In genomic region chr21:15257646-15258045, GRCh38 we compare ENCODE assay signal across 31 cellular contexts.
"Had no signal": no experiment of that assay in that cellular context is flagged by ENCODE, and none has a peak within 500 bp of the region (broad histone marks: within the 10 kb centered on the region; RNA-seq: fewer than 3 reads in every experiment).

No MANE protein-coding gene starts in this region.

- H3K27ac Mint-ChIP-seq: activated B cell treated with CpG ODN at 0.5 μM for 24 hours; activated CD8-positive, alpha-beta T cell treated with anti-CD3 and anti-CD28 coated beads for 36 hours; activated naive CD8-positive, alpha-beta T cell; activated T-helper 17 cell treated with anti-CD3 and anti-CD28 coated beads, Interleukin-2, amount 50 U/mL, for 72 hours; effector memory CD8-positive, alpha-beta T cell; T-helper 17 cell; T-helper 2 cell treated with Interferon-gamma antibody and Interleukin-4, amounts not matched to agents 5 μg/mL and 100 μg/mL, for 36 hours had no signal

- H3K27me3 ChIP-seq: body of pancreas, esophagus muscularis mucosa, gastroesophageal sphincter, heart right ventricle had no signal

- H3K9me3 Mint-ChIP-seq: activated B cell treated with CpG ODN at 0.5 μM for 24 hours; activated CD8-positive, alpha-beta T cell treated with anti-CD3 and anti-CD28 coated beads for 36 hours; activated T-cell treated with anti-CD3 and anti-CD28 coated beads, Interleukin-2, amount 50 U/mL, for 4 hours; activated T-helper 17 cell treated with anti-CD3 and anti-CD28 coated beads, Interleukin-2, amount 50 U/mL, for 72 hours; effector memory CD8-positive, alpha-beta T cell; T-helper 2 cell treated with Interferon-gamma antibody and Interleukin-4, amounts not matched to agents 5 μg/mL and 100 μg/mL, for 36 hours had no signal

- H3K9me3 ChIP-seq: body of pancreas, esophagus muscularis mucosa, gastroesophageal sphincter, heart right ventricle had no signal

- H3K4me1 ChIP-seq: body of pancreas, esophagus muscularis mucosa, gastroesophageal sphincter, heart right ventricle had no signal

- H3K36me3 Mint-ChIP-seq: activated naive CD8-positive, alpha-beta T cell had no signal

- H3K4me1 Mint-ChIP-seq: activated B cell treated with CpG ODN at 0.5 μM for 24 hours; activated T-helper 17 cell treated with anti-CD3 and anti-CD28 coated beads, Interleukin-2, amount 50 U/mL, for 72 hours; T-helper 17 cell had no signal

- H3K4me3 Mint-ChIP-seq: activated B cell treated with CpG ODN at 0.5 μM for 24 hours; activated CD8-positive, alpha-beta T cell treated with anti-CD3 and anti-CD28 coated beads for 36 hours; activated naive CD8-positive, alpha-beta T cell; activated T-cell treated with anti-CD3 and anti-CD28 coated beads, Interleukin-2, amount 50 U/mL, for 4 hours; activated T-helper 17 cell treated with anti-CD3 and anti-CD28 coated beads, Interleukin-2, amount 50 U/mL, for 72 hours; effector memory CD8-positive, alpha-beta T cell; T-helper 17 cell; T-helper 2 cell treated with Interferon-gamma antibody and Interleukin-4, amounts not matched to agents 5 μg/mL and 100 μg/mL, for 36 hours had no signal

- H3K4me3 ChIP-seq: body of pancreas, esophagus muscularis mucosa, gastroesophageal sphincter, heart right ventricle had no signal

- H3K27me3 Mint-ChIP-seq: activated CD8-positive, alpha-beta T cell treated with anti-CD3 and anti-CD28 coated beads for 36 hours; activated naive CD8-positive, alpha-beta T cell had no signal

- H3K36me3 ChIP-seq: esophagus muscularis mucosa, gastroesophageal sphincter, heart right ventricle, WERI-Rb-1 had no signal

- DNase-seq: activated B cell treated with CpG ODN at 0.5 μM for 24 hours; activated CD4-positive, alpha-beta T cell treated with anti-CD3 and anti-CD28 coated beads for 48 hours; activated CD4-positive, alpha-beta T cell treated with anti-CD3 and anti-CD28 coated beads, Interleukin-2, amount 50 U/mL, for 1 hour; activated CD4-positive, alpha-beta T cell treated with anti-CD3 and anti-CD28 coated beads, Interleukin-2, amount 50 U/mL, for 48 hours; activated CD8-positive, alpha-beta memory T cell treated with anti-CD3 and anti-CD28 coated beads for 24 hours; activated CD8-positive, alpha-beta T cell treated with anti-CD3 and anti-CD28 coated beads for 36 hours; activated effector memory CD4-positive, alpha-beta T cell treated with Interleukin-2 at 50 U/mL for 16 hours; activated gamma-delta T cell treated with Interleukin-2 at 50 U/mL for 16 hours; activated naive CD4-positive, alpha-beta T cell treated with anti-CD3 and anti-CD28 coated beads, Interleukin-2, amount 50 U/mL, for 16 hours; activated naive CD4-positive, alpha-beta T cell treated with Interleukin-2 at 50 U/mL for 16 hours; activated T-cell treated with anti-CD3 and anti-CD28 coated beads, Interleukin-2, amount 50 U/mL, for 4 hours; amniotic stem cell; aorta; body of pancreas; caudate nucleus; cortex of kidney; dermis blood vessel endothelial cell; effector CD4-positive, alpha-beta T cell; effector memory CD8-positive, alpha-beta T cell; erythroblast; foreskin melanocyte; heart right ventricle; T-helper 17 cell; T1000; WERI-Rb-1 had no signal

- ATAC-seq: activated CD4-positive, CD25-positive, alpha-beta regulatory T cell treated with anti-CD3 and anti-CD28 coated beads, Interleukin-2, amount 50 U/mL, for 24 hours; activated CD8-positive, alpha-beta T cell treated with anti-CD3 and anti-CD28 coated beads for 36 hours; activated T-cell treated with anti-CD3 and anti-CD28 coated beads, Interleukin-2, amount 50 U/mL, for 4 hours; activated T-helper 17 cell treated with anti-CD3 and anti-CD28 coated beads, Interleukin-2, amount 50 U/mL, for 72 hours; body of pancreas; effector memory CD8-positive, alpha-beta T cell; gastroesophageal sphincter; heart right ventricle; T-helper 17 cell had no signal

- H3K27ac ChIP-seq: body of pancreas, esophagus muscularis mucosa, gastroesophageal sphincter, heart right ventricle, WERI-Rb-1 had no signal
